1 cellular context compared by ENCODE assay signal in genomic region chr2:195252018-195252417, GRCh38.
TF ChIP-seq lines count a peak whose summit lies in the region.

No MANE protein-coding gene starts in this region.

TF ChIP-seq in GM23338, 12 proteins besides CTCF, POLR2A, EP300 and RAD21 (continued from another document):
- no peak for TF ChIP-seq ZNF462 (CRISPR knock-in tag; IDR thresholded peaks at IDR 0.05)
- TF ChIP-seq JUNB (IDR thresholded peaks at IDR 0.05; ENCODE audit: unreplicated experiment) = no peak
- no peak for TF ChIP-seq ZNF331 (CRISPR knock-in tag; IDR thresholded peaks at IDR 0.05; ENCODE audit: low read depth)
- no peak for TF ChIP-seq ZNF114 (CRISPR knock-in tag; IDR thresholded peaks at IDR 0.05)
- no peak for TF ChIP-seq ETS1 (IDR thresholded peaks at IDR 0.05)
- TF ChIP-seq EZH2 (IDR thresholded peaks at IDR 0.05; ENCODE audit: low read depth, unreplicated experiment) = no peak
- TF ChIP-seq CREB1 (CRISPR knock-in tag; IDR thresholded peaks at IDR 0.05; ENCODE audit: low read depth) = no peak
- no peak for TF ChIP-seq STAT1 (IDR thresholded peaks at IDR 0.05; ENCODE audit: unreplicated experiment)
- TF ChIP-seq EZH2phosphoT487 (IDR thresholded peaks at IDR 0.05; ENCODE audit: unreplicated experiment) = no peak
- TF ChIP-seq NANOG (IDR thresholded peaks at IDR 0.05; ENCODE audit: borderline replicate concordance) = no peak
TF ChIP-seq in GM23338: peak in this region for 0.
